Comparison of ENCODE assay signal across 15 cellular contexts in the genomic region with DNA sequence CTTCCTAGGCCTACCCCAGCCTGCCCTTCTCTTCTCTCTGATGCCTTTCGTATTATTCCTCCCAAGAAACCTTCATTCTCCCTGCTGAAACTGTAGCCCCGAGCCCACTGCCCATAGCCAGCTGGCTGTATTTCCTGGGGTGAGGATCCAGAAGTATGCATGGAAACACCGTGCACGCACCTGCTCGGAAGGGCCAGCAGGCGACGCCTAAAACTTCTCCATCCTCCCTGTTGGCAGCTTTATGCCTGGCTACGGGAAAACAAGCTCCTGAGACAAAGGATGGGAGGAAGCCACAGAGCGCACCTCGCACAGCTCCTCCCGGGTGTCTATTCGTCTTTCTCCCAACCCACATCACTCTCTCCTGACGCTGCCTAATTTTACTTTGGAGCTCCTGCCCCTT.
DNase-seq lines count a peak whose midpoint lies in the region; ATAC-seq lines count a peak whose summit lies in the region.
"Had no signal": no experiment of that assay in that cellular context is flagged by ENCODE, and none has a peak within 500 bp of the region (broad histone marks: within the 10 kb centered on the region; RNA-seq: fewer than 3 reads in every experiment).

No MANE protein-coding gene starts in this region.

- H3K4me1 ChIP-seq in BLaER1: peaks cover 31% of the 10 kb centered on the region
- H3K4me1 ChIP-seq in naive thymus-derived CD4-positive, alpha-beta T cell (ENCODE audit: control insufficient read depth in 2 of 2, insufficient read depth in 2 of 2, low read length in 2 of 2): peaks cover 0 to 11% of the 10 kb centered on the region in 2 donors
- H3K4me1 ChIP-seq in SJCRH30: no peaks in the 10 kb centered on the region
- H3K4me1 ChIP-seq: parathyroid adenoma had no signal

- peak overlapping the region; percentile 92 for H3K4me3 Mint-ChIP-seq in central memory CD8-positive, alpha-beta T cell
- peak overlapping the region; percentile 11 to 97 (median 92) for H3K4me3 Mint-ChIP-seq in naive thymus-derived CD4-positive, alpha-beta T cell

- intact Hi-C loops in naive thymus-derived CD4-positive, alpha-beta T cell (cut with micrococcal nuclease): loop anchor here in 1 of 2 donors (2.0 kb wide), 1 partner anchor 23 kb away; no protein-coding TSS in a partner anchor

- peak overlapping the region; percentile 78 for H3K27ac ChIP-seq in BLaER1
- H3K27ac ChIP-seq in naive thymus-derived CD4-positive, alpha-beta T cell (ENCODE audit: low read depth, low read length): no peak overlapping the region
- no peak overlapping the region for H3K27ac ChIP-seq in SJCRH30
- H3K27ac ChIP-seq: parathyroid adenoma had no signal

- H3K9me3 ChIP-seq in BLaER1 (no peaks in the 10 kb centered on the region), SJCRH30 (replicated peaks) (no peaks in the 10 kb centered on the region)
- H3K9me3 ChIP-seq in naive thymus-derived CD4-positive, alpha-beta T cell (ENCODE audit: control insufficient read depth in 2 of 3, low read length in 3 of 3): no peaks in the 10 kb centered on the region
- H3K9me3 ChIP-seq: stomach had no signal

- DNase-seq in COLO668 (lab: John Stamatoyannopoulos, UW; ENCODE audit: unreplicated experiment): peak; percentile 4
- no peak for DNase-seq in central memory CD8-positive, alpha-beta T cell (ENCODE audit: low spot score in 2 of 2)
- no peak for DNase-seq in naive thymus-derived CD4-positive, alpha-beta T cell
- DNase-seq in NCI-H128 (lab: John Stamatoyannopoulos, UW; ENCODE audit: unreplicated experiment): no peak
- DNase-seq in SJCRH30: no peak
- DNase-seq: GF-D8, Karpas-422, kidney glomerular epithelial cell, NCI-H1092, NCI-H526 had no signal

- no peaks in the 10 kb centered on the region for H4K20me1 ChIP-seq in BLaER1

- H3K27me3 ChIP-seq in BLaER1 (no peaks in the 10 kb centered on the region), SJCRH30 (no peaks in the 10 kb centered on the region)
- H3K27me3 ChIP-seq in naive thymus-derived CD4-positive, alpha-beta T cell (ENCODE audit: control insufficient read depth in 2 of 2, insufficient read depth in 2 of 2, low read length in 2 of 2): no peaks in the 10 kb centered on the region

- peak overlapping the region; percentile 87 for H3K4me2 ChIP-seq in BLaER1

- ATAC-seq in central memory CD8-positive, alpha-beta T cell (replicated peaks; ENCODE audit: extremely low read depth, poor library complexity, severe bottlenecking): no peak
- no peak for ATAC-seq in naive thymus-derived CD4-positive, alpha-beta T cell
- no peak for ATAC-seq in GM18519 (IDR thresholded peaks at IDR 0.05; ENCODE audit: low FRiP score, unreplicated experiment)

- POLR2A ChIA-PET in naive thymus-derived CD4-positive, alpha-beta T cell (lab: Charles Lee): no interaction called here

- peak overlapping the region; percentile 72; the same call in 1 of the 2 replicates for H3K4me3 ChIP-seq in BLaER1
- no peak overlapping the region for H3K4me3 ChIP-seq in naive thymus-derived CD4-positive, alpha-beta T cell (ENCODE audit: low read length)
- H3K4me3 ChIP-seq in SJCRH30: no peak overlapping the region

- H3K36me3 ChIP-seq in BLaER1 (no peaks in the 10 kb centered on the region), SJCRH30 (no peaks in the 10 kb centered on the region)
- H3K36me3 ChIP-seq in naive thymus-derived CD4-positive, alpha-beta T cell (ENCODE audit: control insufficient read depth in 2 of 3, insufficient read depth in 3 of 3, low read length in 3 of 3): no peaks in the 10 kb centered on the region
- H3K36me3 ChIP-seq: stomach had no signal

- peaks cover 2% of the 10 kb centered on the region for H3K36me3 Mint-ChIP-seq in central memory CD8-positive, alpha-beta T cell (ENCODE audit: insufficient read depth)
- H3K36me3 Mint-ChIP-seq in naive thymus-derived CD4-positive, alpha-beta T cell: no peaks in the 10 kb centered on the region

- H3K4me1 Mint-ChIP-seq in central memory CD8-positive, alpha-beta T cell: peaks cover 17% of the 10 kb centered on the region
- H3K4me1 Mint-ChIP-seq in naive thymus-derived CD4-positive, alpha-beta T cell: peaks cover 15 to 21% (median 19%) of the 10 kb centered on the region in 7 donors

- H3K27me3 Mint-ChIP-seq in central memory CD8-positive, alpha-beta T cell: peaks cover 34% of the 10 kb centered on the region
- peaks cover 46 to 69% (median 60%) of the 10 kb centered on the region in 5 donors for H3K27me3 Mint-ChIP-seq in naive thymus-derived CD4-positive, alpha-beta T cell

- peak overlapping the region; percentile 80; the same call in 1 of the 2 replicates for H3K9ac ChIP-seq in BLaER1
- H3K9ac ChIP-seq: parathyroid adenoma had no signal

- no peak overlapping the region for H3K27ac Mint-ChIP-seq in central memory CD8-positive, alpha-beta T cell (ENCODE audit: low read depth)
- peak overlapping the region in 1 of 9 donors; percentile 54 for H3K27ac Mint-ChIP-seq in naive thymus-derived CD4-positive, alpha-beta T cell
- H3K27ac Mint-ChIP-seq: activated T-helper 1 cell treated with anti-CD3 and anti-CD28 coated beads, Interleukin-12 subunit alpha, Interleukin-12 subunit beta, Interleukin-2, Interleukin-4 antibody, amounts not matched to agents 30 ng/mL and 10 ng/mL and 1 ng/mL, durations not matched to agents 14 hours and 24 hours and 36 hours had no signal

- CTCF ChIA-PET in naive thymus-derived CD4-positive, alpha-beta T cell (lab: Charles Lee): no interaction called here

- no peaks in the 10 kb centered on the region for H3K9me3 Mint-ChIP-seq in central memory CD8-positive, alpha-beta T cell
- peaks cover 0 to 1% (median 0%) of the 10 kb centered on the region in 11 donors for H3K9me3 Mint-ChIP-seq in naive thymus-derived CD4-positive, alpha-beta T cell
- H3K9me3 Mint-ChIP-seq: activated T-helper 1 cell treated with anti-CD3 and anti-CD28 coated beads, Interleukin-12 subunit alpha, Interleukin-12 subunit beta, Interleukin-2, Interleukin-4 antibody, amounts not matched to agents 30 ng/mL and 10 ng/mL and 1 ng/mL, durations not matched to agents 14 hours and 24 hours and 36 hours had no signal
